ENCODE assay signal across 3 cellular contexts in the genomic region with DNA sequence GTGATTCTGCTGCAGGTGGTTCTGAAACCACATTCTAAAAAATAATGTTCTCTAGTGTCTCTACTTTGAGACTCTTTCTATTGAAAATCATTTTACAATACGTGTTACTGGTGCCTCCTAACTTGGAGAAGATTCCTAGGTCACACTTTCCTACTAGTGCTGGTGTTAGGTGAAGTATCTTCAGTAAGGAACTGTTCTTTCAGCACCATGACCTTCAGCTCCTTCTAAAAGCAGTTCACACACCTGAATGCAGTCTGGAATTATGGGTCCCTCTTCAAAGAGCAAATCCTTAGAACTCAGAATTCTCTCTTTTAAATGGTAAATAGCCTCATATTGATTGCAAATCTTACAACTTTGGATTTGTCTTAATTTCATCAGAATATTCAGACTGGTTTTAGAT.
TF ChIP-seq lines count a peak whose summit lies in the region.

No MANE protein-coding gene starts in this region.

TF ChIP-seq in HCT116, 20 proteins besides CTCF, POLR2A, EP300 and RAD21:
- TF ChIP-seq EGR1 (IDR thresholded peaks at IDR 0.05; ENCODE audit: low read depth): no peak
- TF ChIP-seq, protein P1, sequence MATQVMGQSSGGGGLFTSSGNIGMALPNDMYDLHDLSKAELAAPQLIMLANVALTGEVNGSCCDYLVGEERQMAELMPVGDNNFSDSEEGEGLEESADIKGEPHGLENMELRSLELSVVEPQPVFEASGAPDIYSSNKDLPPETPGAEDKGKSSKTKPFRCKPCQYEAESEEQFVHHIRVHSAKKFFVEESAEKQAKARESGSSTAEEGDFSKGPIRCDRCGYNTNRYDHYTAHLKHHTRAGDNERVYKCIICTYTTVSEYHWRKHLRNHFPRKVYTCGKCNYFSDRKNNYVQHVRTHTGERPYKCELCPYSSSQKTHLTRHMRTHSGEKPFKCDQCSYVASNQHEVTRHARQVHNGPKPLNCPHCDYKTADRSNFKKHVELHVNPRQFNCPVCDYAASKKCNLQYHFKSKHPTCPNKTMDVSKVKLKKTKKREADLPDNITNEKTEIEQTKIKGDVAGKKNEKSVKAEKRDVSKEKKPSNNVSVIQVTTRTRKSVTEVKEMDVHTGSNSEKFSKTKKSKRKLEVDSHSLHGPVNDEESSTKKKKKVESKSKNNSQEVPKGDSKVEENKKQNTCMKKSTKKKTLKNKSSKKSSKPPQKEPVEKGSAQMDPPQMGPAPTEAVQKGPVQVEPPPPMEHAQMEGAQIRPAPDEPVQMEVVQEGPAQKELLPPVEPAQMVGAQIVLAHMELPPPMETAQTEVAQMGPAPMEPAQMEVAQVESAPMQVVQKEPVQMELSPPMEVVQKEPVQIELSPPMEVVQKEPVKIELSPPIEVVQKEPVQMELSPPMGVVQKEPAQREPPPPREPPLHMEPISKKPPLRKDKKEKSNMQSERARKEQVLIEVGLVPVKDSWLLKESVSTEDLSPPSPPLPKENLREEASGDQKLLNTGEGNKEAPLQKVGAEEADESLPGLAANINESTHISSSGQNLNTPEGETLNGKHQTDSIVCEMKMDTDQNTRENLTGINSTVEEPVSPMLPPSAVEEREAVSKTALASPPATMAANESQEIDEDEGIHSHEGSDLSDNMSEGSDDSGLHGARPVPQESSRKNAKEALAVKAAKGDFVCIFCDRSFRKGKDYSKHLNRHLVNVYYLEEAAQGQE (IDR thresholded peaks at IDR 0.05; ENCODE audit: low read depth): peak; percentile 19; the same call in 1 of the 2 replicates
- no peak for TF ChIP-seq CBX3 (IDR thresholded peaks at IDR 0.05; ENCODE audit: low read depth)

TF ChIP-seq in SK-N-SH, 30 proteins besides CTCF, POLR2A, EP300 and RAD21:
- TF ChIP-seq NRF1 (IDR thresholded peaks at IDR 0.05; ENCODE audit: low read depth, low read length) (no peak), PBX3 (IDR thresholded peaks at IDR 0.05) (no peak), SIN3A (IDR thresholded peaks at IDR 0.05; ENCODE audit: borderline replicate concordance, low read depth, low read length) (no peak), YY1 (IDR thresholded peaks at IDR 0.05; ENCODE audit: low read depth) (no peak), GATA2 (CRISPR knock-in tag; IDR thresholded peaks at IDR 0.05) (no peak), TAF1 (IDR thresholded peaks at IDR 0.05; ENCODE audit: borderline replicate concordance, low read depth, low read length) (no peak)
- TF ChIP-seq, protein P1 (IDR thresholded peaks at IDR 0.05; ENCODE audit: low read depth, low read length): peak; percentile 90
TF ChIP-seq in SK-N-SH: peak in this region for 1.

TF ChIP-seq in endothelial cell of umbilical vein, 7 proteins besides CTCF, POLR2A, EP300 and RAD21:
- TF ChIP-seq MAX (IDR thresholded peaks at IDR 0.05; ENCODE audit: insufficient read depth, insufficient read length): no peak
- no peak for TF ChIP-seq FOS (IDR thresholded peaks at IDR 0.05; ENCODE audit: borderline replicate concordance, insufficient read depth, low read length)
- no peak for TF ChIP-seq POLR2AphosphoS5 (IDR thresholded peaks at IDR 0.05; ENCODE audit: insufficient read depth, low read depth, low read length)
- TF ChIP-seq EZH2 (IDR thresholded peaks at IDR 0.05; ENCODE audit: borderline replicate concordance, low read depth, low read length, severe bottlenecking): no peak
- no peak for TF ChIP-seq GATA2 (IDR thresholded peaks at IDR 0.05; ENCODE audit: insufficient read depth, insufficient read length, low read depth, low read length)
- no peak for TF ChIP-seq JUN (IDR thresholded peaks at IDR 0.05; ENCODE audit: borderline replicate concordance, insufficient read depth, insufficient read length, low read depth)
- no peak for TF ChIP-seq MYC (IDR thresholded peaks at IDR 0.05; ENCODE audit: low read depth, low read length)
